8 cellular contexts compared by ENCODE assay signal in the genomic region with DNA sequence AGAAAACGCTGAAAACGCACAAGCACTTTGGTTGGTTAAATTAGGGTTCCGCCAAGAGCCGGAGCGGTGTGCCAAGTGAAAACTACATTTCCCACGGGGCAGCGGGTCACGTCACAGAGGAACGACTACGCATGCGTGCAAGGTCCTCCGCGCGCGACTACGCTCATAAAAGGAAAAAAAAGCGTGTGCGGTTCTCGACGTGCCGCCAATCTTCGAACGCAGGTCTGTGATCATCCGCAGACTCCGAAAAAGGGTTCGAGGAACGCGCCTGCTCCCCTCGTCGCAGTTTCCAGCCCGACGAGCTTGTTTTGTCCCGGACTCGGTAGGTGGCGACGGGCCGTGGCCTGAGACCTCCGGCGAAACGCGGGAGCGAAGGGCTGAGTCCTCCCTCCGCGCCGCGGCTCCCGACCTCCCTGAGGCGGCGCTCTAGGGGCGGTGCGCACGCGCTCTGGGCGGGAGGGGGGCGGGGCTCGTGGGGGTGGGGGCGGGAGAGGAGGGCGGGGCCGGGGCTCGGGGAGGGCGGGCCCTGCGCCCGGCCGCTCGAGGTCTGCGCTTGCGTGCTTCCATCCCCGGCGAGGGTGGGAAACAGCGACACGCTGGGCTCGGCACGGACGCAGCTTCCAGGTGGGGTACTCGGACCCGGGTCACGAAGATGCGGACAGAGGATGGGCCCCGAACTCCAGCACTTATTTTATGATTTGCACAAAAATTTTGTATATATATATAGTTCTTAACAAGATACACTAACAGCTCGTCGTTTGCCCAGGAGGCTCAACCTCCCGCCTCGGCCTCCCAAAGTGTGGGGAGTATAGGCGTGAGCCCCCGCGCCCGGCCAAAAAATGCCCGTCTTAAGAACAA. TPM values are rescaled to one million over a fixed set of nuclear protein-coding genes. Genes with fewer than 3 reads are reported as not detected.
A peak's percentile ranks its signal among the peaks of the same experiment; 100 is the strongest.
DNase-seq lines count a peak whose midpoint lies in the region; FAIRE-seq and TF ChIP-seq lines count a peak whose summit lies in the region.

A gene (plus strand): TSS at position 145 of the 858 bp plus-strand sequence. CDS start 27,150 bp downstream, outside the sequence.

- H3K9me3 ChIP-seq in H9 (ENCODE audit: control insufficient read depth, low read depth, low read length) (no peaks in the 10 kb centered on the region), MG63 (no peaks in the 10 kb centered on the region), stomach smooth muscle (ENCODE audit: control insufficient read depth in 2 of 2, low read length in 2 of 2) (no peaks in the 10 kb centered on the region)

- no peaks in the 10 kb centered on the region for H3K79me2 ChIP-seq in H9 (ENCODE audit: insufficient read depth, low read length)

- H3K36me3 Mint-ChIP-seq in H9 (ENCODE audit: insufficient read depth in 1 of 3, low read depth in 3 of 3) (peaks cover 9 to 15% (median 15%) of the 10 kb centered on the region in 3 experiments), neural crest cell (ENCODE audit: low read depth) (peaks cover 10% of the 10 kb centered on the region)

- WGBS in H9 (ENCODE audit: extremely low coverage, insufficient read length, low lambda C conversion rate) = no CpG with 5 or more reads among the region's 88 CpGs

- H3K9me3 Mint-ChIP-seq in H9 (no peaks in the 10 kb centered on the region), neural crest cell (no peaks in the 10 kb centered on the region)

- no peaks in the 10 kb centered on the region for H4K20me1 ChIP-seq in H9 (ENCODE audit: control insufficient read depth, insufficient read depth, insufficient read length)

- H2AFZ ChIP-seq in H9 (ENCODE audit: low read length) = peak within 1 kb of the TSS; percentile 82

- FAIRE-seq in G401.6 (lab: Jason Lieb, UNC) = peak; percentile 48

- no peak within 1 kb of the TSS; the same call in 1 of the 2 replicates for H3K4ac ChIP-seq in H9 (ENCODE audit: low read depth, low read length)

- peak within 1 kb of the TSS; percentile 58 for H3K4me2 ChIP-seq in H9 (ENCODE audit: insufficient read depth, insufficient read length, low read length)

- H3K27me3 Mint-ChIP-seq in H9 (ENCODE audit: low read depth) (no peaks in the 10 kb centered on the region), neural crest cell (ENCODE audit: low read depth) (peaks cover 4% of the 10 kb centered on the region)

- peak within 1 kb of the TSS; percentile 97 for H3K14ac ChIP-seq in H9 (ENCODE audit: insufficient read depth, low read length)

- H2BK120ac ChIP-seq in H9 (ENCODE audit: low read depth, low read length, poor library complexity, severe bottlenecking) = no peak within 1 kb of the TSS

- no peak within 1 kb of the TSS for H2BK20ac ChIP-seq in H9 (ENCODE audit: low read depth, low read length, poor library complexity, severe bottlenecking)

- no peak within 1 kb of the TSS for H3T11ph ChIP-seq in H9 (ENCODE audit: low read length)

- no peak within 1 kb of the TSS for H2BK5ac ChIP-seq in H9 (ENCODE audit: insufficient read length, low read length)

- H3K36me3 ChIP-seq in MG63 (peaks cover 13% of the 10 kb centered on the region), stomach smooth muscle (ENCODE audit: control insufficient read depth in 2 of 2, insufficient read depth in 2 of 2, low read length in 2 of 2) (peaks cover 16 to 18% of the 10 kb centered on the region in 2 donors)

- H3K79me1 ChIP-seq in H9 (ENCODE audit: insufficient read depth, low read depth, low read length, poor library complexity, severe bottlenecking) = no peaks in the 10 kb centered on the region

- H3K4me3 ChIP-seq in MG63 = peak within 1 kb of the TSS; percentile 87
- peak within 1 kb of the TSS; percentile 87 for H3K4me3 ChIP-seq in fibroblast of villous mesenchyme (ENCODE audit: low read depth, low read length)
- peak within 1 kb of the TSS; percentile 83 to 89 for H3K4me3 ChIP-seq in stomach smooth muscle (ENCODE audit: low read length in 2 of 2)

- no peaks in the 10 kb centered on the region for H3K27me3 ChIP-seq in H9 (ENCODE audit: insufficient read depth, low read length)
- no peaks in the 10 kb centered on the region for H3K27me3 ChIP-seq in MG63
- H3K27me3 ChIP-seq in stomach smooth muscle (ENCODE audit: control insufficient read depth in 1 of 2, insufficient read depth in 2 of 2, low read length in 2 of 2) = no peaks in the 10 kb centered on the region

- no peaks in the 10 kb centered on the region for H3K23me2 ChIP-seq in H9 (ENCODE audit: insufficient read length, low read depth, low read length, poor library complexity, severe bottlenecking)

- H3K4me1 ChIP-seq in H9 (ENCODE audit: insufficient read depth, low read length) (no peaks in the 10 kb centered on the region), stomach smooth muscle (ENCODE audit: control insufficient read depth, insufficient read depth, low read length) (peaks cover 15% of the 10 kb centered on the region)

- no peak within 1 kb of the TSS for H3K56ac ChIP-seq in H9 (ENCODE audit: insufficient read length, low read depth, low read length)

- H2BK12ac ChIP-seq in H9 (ENCODE audit: insufficient read length, low read depth, low read length) = no peak within 1 kb of the TSS

- H4K5ac ChIP-seq in H9 (ENCODE audit: insufficient read length, low read depth, low read length) = peak within 1 kb of the TSS; percentile 26

- H3K27ac ChIP-seq in H9 (ENCODE audit: insufficient read length, low read depth, low read length) = peak within 1 kb of the TSS; percentile 42
- peak within 1 kb of the TSS; percentile 95 for H3K27ac ChIP-seq in stomach smooth muscle (ENCODE audit: low read length)

- no peak within 1 kb of the TSS for H4K91ac ChIP-seq in H9 (ENCODE audit: insufficient read length, low read depth, low read length)

- no peak within 1 kb of the TSS for H2BK15ac ChIP-seq in H9 (ENCODE audit: low read depth, low read length)

- H4K8ac ChIP-seq in H9 (replicated peaks; ENCODE audit: insufficient read length, low read depth, low read length) = no peak within 1 kb of the TSS

- H3K4me3 Mint-ChIP-seq in H9 (peak within 1 kb of the TSS; percentile 81 to 88), neural crest cell (peak within 1 kb of the TSS; percentile 97)

- DNase-seq in H9 = peak; percentile 90
- peak; percentile 86 for DNase-seq in MG63
- DNase-seq in SIG-M5 (lab: John Stamatoyannopoulos, UW) = peak; percentile 52
- DNase-seq in activated gamma-delta T cell (lab: John Stamatoyannopoulos, UW) = peak; percentile 82
- peak; percentile 94 for DNase-seq in fibroblast of villous mesenchyme (ENCODE audit: low read depth)
- peak; percentile 80 for DNase-seq in neural crest cell (ENCODE audit: low read depth, low spot score)

- H3K9ac ChIP-seq in H9 (ENCODE audit: extremely low read depth, insufficient read length, low read length) = peak within 1 kb of the TSS; percentile 78
- H3K9ac ChIP-seq in stomach smooth muscle (ENCODE audit: low read length in 2 of 2) = peak within 1 kb of the TSS; percentile 92 to 97

- H3K18ac ChIP-seq in H9 (ENCODE audit: insufficient read length, low read depth, low read length) = peak within 1 kb of the TSS; percentile 77

- TF ChIP-seq CTCF in H9 (conservative IDR thresholded peaks at IDR 0.05) (peak; percentile 30), fibroblast of villous mesenchyme (IDR thresholded peaks at IDR 0.05; ENCODE audit: insufficient read depth, low read depth, low read length) (peak; percentile 18), neural crest cell (conservative IDR thresholded peaks at IDR 0.05) (no peak)

- peak within 1 kb of the TSS; percentile 96 to 98 (median 96) for H3K27ac Mint-ChIP-seq in H9
- H3K27ac Mint-ChIP-seq in neural crest cell (ENCODE audit: unreplicated experiment) = peak within 1 kb of the TSS; percentile 99

- H2AK5ac ChIP-seq in H9 (ENCODE audit: insufficient read length, low read length) = no peak within 1 kb of the TSS

- no peak within 1 kb of the TSS for H3K23ac ChIP-seq in H9 (ENCODE audit: insufficient read length, low read depth, low read length)

- H3K4me1 Mint-ChIP-seq in H9 (peaks cover 9% of the 10 kb centered on the region in 2 experiments), neural crest cell (peaks cover 28% of the 10 kb centered on the region)

RNA-seq across cellular contexts. Expression of the gene that starts here (rescaled TPM):
- total RNA-seq in H9 (2021) = 24.5 and 24.8 TPM in 2 replicates
- total RNA-seq in MG63 (2014; rRNA removed; shearing (Covaris generic); ENCODE audit: low replicate concordance) = 4.6 and 4.7 TPM in 2 replicates
- total RNA-seq in fibroblast of villous mesenchyme = 10.0 and 11.2 TPM in 2 replicates
- 34.4 and 41.1 TPM in 2 replicates for total RNA-seq in neural crest cell

Comparison
In these comparisons a context has a peak if more than half of its experiments do, and no peak if none do; other contexts are left out.
1. Peak in every context shown above with its lines: DNase-seq, H3K4me3 ChIP-seq and H3K27ac ChIP-seq.